12 cellular contexts compared by ENCODE assay signal in the genomic region with DNA sequence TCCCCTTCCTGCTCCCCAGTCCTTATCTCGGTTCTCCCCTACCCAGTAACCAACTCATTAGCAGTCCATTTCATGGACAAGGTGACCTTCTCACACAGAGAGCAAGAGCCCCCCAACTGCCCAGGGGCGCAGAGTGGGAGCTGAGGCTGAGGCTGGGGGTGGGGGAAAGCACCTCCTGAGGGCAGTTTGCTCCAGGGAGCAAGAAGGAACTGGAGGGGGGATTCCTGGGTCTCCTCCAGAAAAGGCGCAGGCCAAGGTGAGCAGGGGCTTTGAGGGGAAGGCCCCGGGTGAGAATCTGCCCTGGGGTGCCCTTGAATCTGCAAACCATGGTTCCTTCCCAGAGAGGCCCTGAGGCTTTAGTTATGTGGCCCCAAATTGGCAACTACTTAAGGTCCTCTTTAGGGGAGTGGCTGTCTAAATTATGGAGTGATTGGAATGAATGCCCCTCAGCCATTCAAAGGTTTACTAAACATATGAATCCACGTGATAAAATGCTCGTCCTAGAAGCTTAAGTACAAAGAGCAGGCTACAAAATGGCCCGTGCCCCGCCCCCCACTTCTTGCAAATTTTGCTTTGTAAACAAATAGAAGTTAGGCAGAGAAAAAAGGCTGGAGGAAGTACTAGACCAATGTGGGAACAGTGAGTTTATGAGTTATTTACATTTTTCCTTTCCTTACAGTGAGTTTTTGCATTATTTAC.
A peak's percentile ranks its signal among the peaks of the same experiment; 100 is the strongest.
DNase-seq lines count a peak whose midpoint lies in the region; ATAC-seq, FAIRE-seq and TF ChIP-seq lines count a peak whose summit lies in the region.
"Had no signal": no experiment of that assay in that cellular context is flagged by ENCODE, and none has a peak within 500 bp of the region (broad histone marks: within the 10 kb centered on the region; RNA-seq: fewer than 3 reads in every experiment).

No MANE protein-coding gene starts in this region.

- peak overlapping the region; percentile 26 for H2AFZ ChIP-seq in GM23338

- H3K4me1 Mint-ChIP-seq in GM23338, result peaks cover 23% of the 10 kb centered on the region

- 0 out of 2 replicates have a peak overlapping the region, but pooled peaks have one; percentile 55 for H3K27ac ChIP-seq in GM23338 (ENCODE audit: low read depth)
- H3K27ac ChIP-seq in ovary, result no peak overlapping the region

- TF ChIP-seq EP300 in ovary (IDR thresholded peaks at IDR 0.05), result no peak

- no peak overlapping the region for H3K4me3 ChIP-seq in GM23338
- H3K4me3 ChIP-seq in fibroblast of villous mesenchyme (ENCODE audit: low read depth, low read length), result no peak overlapping the region
- no peak overlapping the region for H3K4me3 ChIP-seq in ovary

- H3K9me2 ChIP-seq in GM23338 (ENCODE audit: insufficient read depth), result no peaks in the 10 kb centered on the region

- no peak for FAIRE-seq in D721Med (lab: Jason Lieb, UNC)
- FAIRE-seq: keratinocyte had no signal

- H3K36me3 ChIP-seq in GM23338 (ENCODE audit: insufficient read depth), result no peaks in the 10 kb centered on the region
- H3K36me3 ChIP-seq in ovary, result no peaks in the 10 kb centered on the region

- H3K9me3 Mint-ChIP-seq in GM23338, result no peaks in the 10 kb centered on the region

- peaks cover 16% of the 10 kb centered on the region for H3K27me3 Mint-ChIP-seq in GM23338 (ENCODE audit: insufficient read depth, low read depth, poor library complexity)

- TF ChIP-seq CTCF in GM23338 (conservative IDR thresholded peaks at IDR 0.05; ENCODE audit: low read depth in 2 of 2) (no peak), fibroblast of villous mesenchyme (IDR thresholded peaks at IDR 0.05; ENCODE audit: insufficient read depth, low read depth, low read length) (no peak), ovary (IDR thresholded peaks at IDR 0.05) (no peak), D721Med (IDR thresholded peaks at IDR 0.05; ENCODE audit: insufficient read depth, missing control alignments) (no peak)

- no peak for TF ChIP-seq POLR2A in ovary (IDR thresholded peaks at IDR 0.05)

- H4K20me1 ChIP-seq in GM23338 (replicated peaks; ENCODE audit: insufficient read depth), result no peaks in the 10 kb centered on the region

- H3K79me2 ChIP-seq in GM23338 (replicated peaks; ENCODE audit: insufficient read depth), result no peaks in the 10 kb centered on the region

- WGBS in ovary, 3 donors, result 39 to 60% (median 48%) methylated on average over 8 of the region's 8 CpGs

- H3F3A ChIP-seq in GM23338 (replicated peaks; ENCODE audit: low read depth), result no peaks in the 10 kb centered on the region

- no peaks in the 10 kb centered on the region for H3K27me3 ChIP-seq in GM23338 (ENCODE audit: insufficient read depth)
- H3K27me3 ChIP-seq in ovary, result no peaks in the 10 kb centered on the region

- ATAC-seq in GM23338, result peak; percentile 10; the same call in 2 of the 3 replicates
- ATAC-seq: HCT116 had no signal

- H3K36me3 Mint-ChIP-seq in GM23338 (ENCODE audit: low read depth), result no peaks in the 10 kb centered on the region

- peak overlapping the region; percentile 88 for H3K27ac Mint-ChIP-seq in GM23338

- H3K9me3 ChIP-seq in ovary, result no peaks in the 10 kb centered on the region

- peak overlapping the region; percentile 23; the same call in 1 of the 3 replicates for H3K4me3 Mint-ChIP-seq in GM23338

- peak overlapping the region; percentile 60 for H3K4me2 ChIP-seq in GM23338

- peak; percentile 47 for DNase-seq in GM23338 (ENCODE audit: low spot score)
- peak; percentile 82 for DNase-seq in OCI-M1 (lab: John Stamatoyannopoulos, UW)
- DNase-seq in fibroblast of villous mesenchyme (ENCODE audit: low read depth), result peak; percentile 93
- DNase-seq in ovary, result peak in 4 of 5 donors; percentile 46 to 77 (median 56)
- DNase-seq in activated gamma-delta T cell treated with Interleukin-2 at 50 U/mL for 16 hours, result no peak
- no peak for DNase-seq in AG08395 (ENCODE audit: low spot score)
- DNase-seq in DMS114 treated with DMSO at 0.1 percent for 48 hours (lab: John Stamatoyannopoulos, UW; ENCODE audit: unreplicated experiment), result no peak
- no peak for DNase-seq in D721Med (ENCODE audit: insufficient read length, low spot score)
- DNase-seq: activated gamma-delta T cell; effector CD8-positive, alpha-beta T cell had no signal

- peaks cover 21% of the 10 kb centered on the region for H3K4me1 ChIP-seq in GM23338 (ENCODE audit: insufficient read depth)
- H3K4me1 ChIP-seq in ovary (ENCODE audit: insufficient read depth), result peaks cover 12% of the 10 kb centered on the region

- intact Hi-C loops in ovary (cut with DNase I), result no loop called here

TF ChIP-seq in GM23338, 12 proteins besides CTCF, POLR2A, EP300 and RAD21 (continues in another document):
- no peak for TF ChIP-seq EZH2 (IDR thresholded peaks at IDR 0.05; ENCODE audit: low read depth, unreplicated experiment)
- TF ChIP-seq, protein P1, sequence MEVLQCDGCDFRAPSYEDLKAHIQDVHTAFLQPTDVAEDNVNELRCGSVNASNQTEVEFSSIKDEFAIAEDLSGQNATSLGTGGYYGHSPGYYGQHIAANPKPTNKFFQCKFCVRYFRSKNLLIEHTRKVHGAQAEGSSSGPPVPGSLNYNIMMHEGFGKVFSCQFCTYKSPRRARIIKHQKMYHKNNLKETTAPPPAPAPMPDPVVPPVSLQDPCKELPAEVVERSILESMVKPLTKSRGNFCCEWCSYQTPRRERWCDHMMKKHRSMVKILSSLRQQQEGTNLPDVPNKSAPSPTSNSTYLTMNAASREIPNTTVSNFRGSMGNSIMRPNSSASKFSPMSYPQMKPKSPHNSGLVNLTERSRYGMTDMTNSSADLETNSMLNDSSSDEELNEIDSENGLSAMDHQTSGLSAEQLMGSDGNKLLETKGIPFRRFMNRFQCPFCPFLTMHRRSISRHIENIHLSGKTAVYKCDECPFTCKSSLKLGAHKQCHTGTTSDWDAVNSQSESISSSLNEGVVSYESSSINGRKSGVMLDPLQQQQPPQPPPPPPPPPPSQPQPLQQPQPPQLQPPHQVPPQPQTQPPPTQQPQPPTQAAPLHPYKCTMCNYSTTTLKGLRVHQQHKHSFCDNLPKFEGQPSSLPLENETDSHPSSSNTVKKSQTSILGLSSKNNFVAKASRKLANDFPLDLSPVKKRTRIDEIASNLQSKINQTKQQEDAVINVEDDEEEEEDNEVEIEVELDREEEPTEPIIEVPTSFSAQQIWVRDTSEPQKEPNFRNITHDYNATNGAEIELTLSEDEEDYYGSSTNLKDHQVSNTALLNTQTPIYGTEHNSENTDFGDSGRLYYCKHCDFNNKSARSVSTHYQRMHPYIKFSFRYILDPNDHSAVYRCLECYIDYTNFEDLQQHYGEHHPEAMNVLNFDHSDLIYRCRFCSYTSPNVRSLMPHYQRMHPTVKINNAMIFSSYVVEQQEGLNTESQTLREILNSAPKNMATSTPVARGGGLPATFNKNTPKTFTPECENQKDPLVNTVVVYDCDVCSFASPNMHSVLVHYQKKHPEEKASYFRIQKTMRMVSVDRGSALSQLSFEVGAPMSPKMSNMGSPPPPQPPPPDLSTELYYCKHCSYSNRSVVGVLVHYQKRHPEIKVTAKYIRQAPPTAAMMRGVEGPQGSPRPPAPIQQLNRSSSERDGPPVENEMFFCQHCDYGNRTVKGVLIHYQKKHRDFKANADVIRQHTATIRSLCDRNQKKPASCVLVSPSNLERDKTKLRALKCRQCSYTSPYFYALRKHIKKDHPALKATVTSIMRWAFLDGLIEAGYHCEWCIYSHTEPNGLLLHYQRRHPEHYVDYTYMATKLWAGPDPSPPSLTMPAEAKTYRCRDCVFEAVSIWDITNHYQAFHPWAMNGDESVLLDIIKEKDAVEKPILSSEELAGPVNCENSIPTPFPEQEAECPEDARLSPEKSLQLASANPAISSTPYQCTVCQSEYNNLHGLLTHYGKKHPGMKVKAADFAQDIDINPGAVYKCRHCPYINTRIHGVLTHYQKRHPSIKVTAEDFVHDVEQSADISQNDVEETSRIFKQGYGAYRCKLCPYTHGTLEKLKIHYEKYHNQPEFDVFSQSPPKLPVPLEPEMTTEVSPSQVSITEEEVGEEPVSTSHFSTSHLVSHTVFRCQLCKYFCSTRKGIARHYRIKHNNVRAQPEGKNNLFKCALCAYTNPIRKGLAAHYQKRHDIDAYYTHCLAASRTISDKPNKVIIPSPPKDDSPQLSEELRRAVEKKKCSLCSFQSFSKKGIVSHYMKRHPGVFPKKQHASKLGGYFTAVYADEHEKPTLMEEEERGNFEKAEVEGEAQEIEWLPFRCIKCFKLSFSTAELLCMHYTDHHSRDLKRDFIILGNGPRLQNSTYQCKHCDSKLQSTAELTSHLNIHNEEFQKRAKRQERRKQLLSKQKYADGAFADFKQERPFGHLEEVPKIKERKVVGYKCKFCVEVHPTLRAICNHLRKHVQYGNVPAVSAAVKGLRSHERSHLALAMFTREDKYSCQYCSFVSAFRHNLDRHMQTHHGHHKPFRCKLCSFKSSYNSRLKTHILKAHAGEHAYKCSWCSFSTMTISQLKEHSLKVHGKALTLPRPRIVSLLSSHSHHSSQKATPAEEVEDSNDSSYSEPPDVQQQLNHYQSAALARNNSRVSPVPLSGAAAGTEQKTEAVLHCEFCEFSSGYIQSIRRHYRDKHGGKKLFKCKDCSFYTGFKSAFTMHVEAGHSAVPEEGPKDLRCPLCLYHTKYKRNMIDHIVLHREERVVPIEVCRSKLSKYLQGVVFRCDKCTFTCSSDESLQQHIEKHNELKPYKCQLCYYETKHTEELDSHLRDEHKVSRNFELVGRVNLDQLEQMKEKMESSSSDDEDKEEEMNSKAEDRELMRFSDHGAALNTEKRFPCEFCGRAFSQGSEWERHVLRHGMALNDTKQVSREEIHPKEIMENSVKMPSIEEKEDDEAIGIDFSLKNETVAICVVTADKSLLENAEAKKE (CRISPR knock-in tag; IDR thresholded peaks at IDR 0.05), result no peak
- TF ChIP-seq JUNB (IDR thresholded peaks at IDR 0.05; ENCODE audit: unreplicated experiment), result no peak
- no peak for TF ChIP-seq ZNF114 (CRISPR knock-in tag; IDR thresholded peaks at IDR 0.05)
- TF ChIP-seq EZH2phosphoT487 (IDR thresholded peaks at IDR 0.05; ENCODE audit: unreplicated experiment), result no peak

Comparison
In these comparisons a context has a peak if more than half of its experiments do, and no peak if none do; other contexts are left out.
1. DNase-seq: peak in GM23338 (single experiment), OCI-M1 (single experiment), fibroblast of villous mesenchyme (single experiment) and ovary (4 of 5); none in activated gamma-delta T cell treated with Interleukin-2 at 50 U/mL for 16 hours (single experiment), AG08395 (single experiment), DMS114 treated with DMSO at 0.1 percent for 48 hours (single experiment) and D721Med (single experiment).